8 cellular contexts compared by ENCODE assay signal in genomic region chr3:5186854-5187151, GRCh38. TPM values are rescaled to one million over a fixed set of nuclear protein-coding genes. Genes with fewer than 3 reads are reported as not detected.
A peak's percentile ranks its signal among the peaks of the same experiment; 100 is the strongest.
DNase-seq lines count a peak whose midpoint lies in the region; ATAC-seq and TF ChIP-seq lines count a peak whose summit lies in the region.

No MANE protein-coding gene starts in this region.

- H3K4me3 ChIP-seq in BLaER1 (peak overlapping the region; percentile 98), mammary epithelial cell (replicated peaks in 1 of 3; ENCODE audit: insufficient read depth in 1 of 3, low read depth in 2 of 3, low read length in 3 of 3) (peak overlapping the region; percentile 57 to 73 (median 64))

- peak overlapping the region; percentile 79 for H2AFZ ChIP-seq in mammary epithelial cell (ENCODE audit: low read depth, low read length)

- H3K9ac ChIP-seq in BLaER1 (peak overlapping the region; percentile 95), mammary epithelial cell (ENCODE audit: insufficient read depth, low read length) (peak overlapping the region; percentile 88)

- H3K9me3 ChIP-seq in BLaER1 (no peaks in the 10 kb centered on the region), mammary epithelial cell (replicated peaks; ENCODE audit: insufficient read depth, low read length) (no peaks in the 10 kb centered on the region)

- dilution Hi-C loops in mammary epithelial cell (cut with HindIII; ENCODE audit: low sequenced_read_pairs), result loop anchor here (5.0 kb wide), 1 partner anchor 50 kb away; no protein-coding TSS in a partner anchor

- DNase-seq in HuH-7.5 (ENCODE audit: low spot score) (peak; percentile 43), mammary epithelial cell (peak; percentile 20), midbrain (lab: John Stamatoyannopoulos, UW) (peak; percentile 24), LoVo (ENCODE audit: low spot score) (no peak), GM03348 (ENCODE audit: low spot score) (no peak), pons (ENCODE audit: low spot score) (no peak)

- in situ Hi-C loops in mammary epithelial cell (cut with MboI; ENCODE audit: low sequenced_read_pairs in 2 of 2), result loop anchor here in 1 of 2 donors (25.0 kb wide), 1 partner anchor 200 kb away; the partner anchor contains the start of gene BHLHE40

- H3K27me3 ChIP-seq in BLaER1 (no peaks in the 10 kb centered on the region), mammary epithelial cell (ENCODE audit: insufficient read depth, low read length) (no peaks in the 10 kb centered on the region)

- H3K4me1 ChIP-seq in BLaER1, result peaks cover 38% of the 10 kb centered on the region
- H3K4me1 ChIP-seq in mammary epithelial cell (ENCODE audit: insufficient read depth, low read length), result peaks cover 11% of the 10 kb centered on the region

- TSS peak; percentile 81 for BruUV-seq in mammary epithelial cell (replicated peaks; lab: Mats Ljungman, UMichigan)

- ATAC-seq in GM18511 (IDR thresholded peaks at IDR 0.05; ENCODE audit: unreplicated experiment), result no peak

- peaks cover 35% of the 10 kb centered on the region for H3K36me3 ChIP-seq in BLaER1
- H3K36me3 ChIP-seq in mammary epithelial cell (ENCODE audit: insufficient read depth, low read length), result peaks cover 6% of the 10 kb centered on the region

- no peak for TF ChIP-seq CTCF in mammary epithelial cell (conservative IDR thresholded peaks at IDR 0.05 in 1 of 2, IDR thresholded peaks at IDR 0.05 in 1 of 2; ENCODE audit: extremely low read depth in 1 of 2, insufficient read depth in 1 of 2, low read depth in 1 of 2, low read length in 2 of 2)

- intact Hi-C loops in mammary epithelial cell (cut with micrococcal nuclease), result loop anchor here (2.0 to 5.0 kb wide), 2 partner anchors 50 to 530 kb away; no protein-coding TSS in a partner anchor

- WGBS in mammary epithelial cell (ENCODE audit: low coverage, missing lambda C conversion rate), result 2% methylated on average over 8 of the region's 8 CpGs

- peaks cover 43% of the 10 kb centered on the region for H3K79me2 ChIP-seq in mammary epithelial cell (ENCODE audit: insufficient read depth, low read length)

- H4K20me1 ChIP-seq in BLaER1, result peaks cover 43% of the 10 kb centered on the region
- H4K20me1 ChIP-seq in mammary epithelial cell (ENCODE audit: insufficient read depth, low read length), result no peaks in the 10 kb centered on the region

- H3K27ac ChIP-seq in BLaER1 (peak overlapping the region; percentile 98), mammary epithelial cell (ENCODE audit: insufficient read depth, low read depth, low read length) (peak overlapping the region; percentile 86)

- peak overlapping the region; percentile 87 for H3K4me2 ChIP-seq in BLaER1
- H3K4me2 ChIP-seq in mammary epithelial cell (ENCODE audit: insufficient read depth, low read depth, low read length), result peak overlapping the region; percentile 94

- CTCF ChIA-PET in mammary epithelial cell (lab: Charles Lee; ENCODE audit: low non-redundant PET), result no interaction called here

RNA-seq across cellular contexts. Expression of gene EDEM1, which starts 0.7 kb away (rescaled TPM):
- total RNA-seq in mammary epithelial cell, result 10 to 100 TPM; 78.0 to 98.0 TPM
- polyA plus RNA-seq in mammary epithelial cell, result 47.0 TPM
- 70.9 TPM for polyA minus RNA-seq in mammary epithelial cell

Comparison
In these comparisons a context has a peak if more than half of its experiments do, and no peak if none do; other contexts are left out.
1. DNase-seq: peak in HuH-7.5 (single experiment), mammary epithelial cell (single experiment) and midbrain (single experiment); none in LoVo (single experiment), GM03348 (single experiment) and pons (single experiment).